17 cellular contexts compared by ENCODE assay signal in genomic region chr9:107363511-107364182, GRCh38.
A peak's percentile ranks its signal among the peaks of the same experiment; 100 is the strongest.
DNase-seq lines count a peak whose midpoint lies in the region; ATAC-seq, FAIRE-seq and TF ChIP-seq lines count a peak whose summit lies in the region.
"Had no signal": no experiment of that assay in that cellular context is flagged by ENCODE, and none has a peak within 500 bp of the region (broad histone marks: within the 10 kb centered on the region; RNA-seq: fewer than 3 reads in every experiment).

No MANE protein-coding gene starts in this region.

- H3K27ac Mint-ChIP-seq in stimulated activated naive B cell treated with anti-CD40 and anti-IgM and Interleukin-4, amounts not matched to agents 10 μg/mL and 1 μg/mL and 100 μg/mL, for 72 hours, result peak overlapping the region; percentile 57
- no peak overlapping the region for H3K27ac Mint-ChIP-seq in activated T-helper 17 cell treated with anti-CD3 and anti-CD28 coated beads, Interleukin-2, amount 50 U/mL, for 72 hours
- H3K27ac Mint-ChIP-seq in CD8-positive, alpha-beta T cell, result no peak overlapping the region
- H3K27ac Mint-ChIP-seq: activated CD8-positive, alpha-beta T cell treated with anti-CD3 and anti-CD28 coated beads for 36 hours; activated T-helper 1 cell treated with anti-CD3 and anti-CD28 coated beads, Interleukin-12 subunit alpha, Interleukin-12 subunit beta, Interleukin-2, Interleukin-4 antibody, amounts not matched to agents 30 ng/mL and 10 ng/mL and 1 ng/mL, durations not matched to agents 14 hours and 24 hours and 36 hours; CD8-positive, alpha-beta memory T cell; stimulated activated naive CD8-positive, alpha-beta T cell treated with anti-CD3 and anti-CD28 coated beads, Interleukin-15, amount 100 ng/mL, for 72 hours had no signal

- H3K9me3 Mint-ChIP-seq in stimulated activated naive B cell treated with anti-CD40 and anti-IgM and Interleukin-4, amounts not matched to agents 10 μg/mL and 1 μg/mL and 100 μg/mL, for 72 hours, result no peaks in the 10 kb centered on the region
- H3K9me3 Mint-ChIP-seq in activated T-helper 17 cell treated with anti-CD3 and anti-CD28 coated beads, Interleukin-2, amount 50 U/mL, for 72 hours, result no peaks in the 10 kb centered on the region
- H3K9me3 Mint-ChIP-seq in CD8-positive, alpha-beta T cell, result no peaks in the 10 kb centered on the region
- H3K9me3 Mint-ChIP-seq: activated CD8-positive, alpha-beta T cell treated with anti-CD3 and anti-CD28 coated beads for 36 hours; activated T-helper 1 cell treated with anti-CD3 and anti-CD28 coated beads, Interleukin-12 subunit alpha, Interleukin-12 subunit beta, Interleukin-2, Interleukin-4 antibody, amounts not matched to agents 30 ng/mL and 10 ng/mL and 1 ng/mL, durations not matched to agents 14 hours and 24 hours and 36 hours; CD8-positive, alpha-beta memory T cell; stimulated activated naive CD8-positive, alpha-beta T cell treated with anti-CD3 and anti-CD28 coated beads, Interleukin-15, amount 100 ng/mL, for 72 hours had no signal

- H3K36me3 ChIP-seq in right atrium auricular region (no peaks in the 10 kb centered on the region), hepatocyte (replicated peaks; ENCODE audit: insufficient read depth, low read depth) (no peaks in the 10 kb centered on the region)
- no peaks in the 10 kb centered on the region for H3K36me3 ChIP-seq in CD8-positive, alpha-beta T cell (ENCODE audit: insufficient read depth, low read length)

- H3K9me2 ChIP-seq in hepatocyte (replicated peaks; ENCODE audit: insufficient read depth), result no peaks in the 10 kb centered on the region

- no peaks in the 10 kb centered on the region for H3K79me2 ChIP-seq in hepatocyte

- peaks cover 1 to 24% of the 10 kb centered on the region in 2 donors for H3K27me3 Mint-ChIP-seq in stimulated activated naive B cell treated with anti-CD40 and anti-IgM and Interleukin-4, amounts not matched to agents 10 μg/mL and 1 μg/mL and 100 μg/mL, for 72 hours
- peaks cover 3% of the 10 kb centered on the region for H3K27me3 Mint-ChIP-seq in activated T-helper 17 cell treated with anti-CD3 and anti-CD28 coated beads, Interleukin-2, amount 50 U/mL, for 72 hours
- H3K27me3 Mint-ChIP-seq in CD8-positive, alpha-beta T cell (ENCODE audit: low read depth), result peaks cover 13% of the 10 kb centered on the region

- H3K36me3 Mint-ChIP-seq in stimulated activated naive B cell treated with anti-CD40 and anti-IgM and Interleukin-4, amounts not matched to agents 10 μg/mL and 1 μg/mL and 100 μg/mL, for 72 hours, result no peaks in the 10 kb centered on the region
- no peaks in the 10 kb centered on the region for H3K36me3 Mint-ChIP-seq in activated T-helper 17 cell treated with anti-CD3 and anti-CD28 coated beads, Interleukin-2, amount 50 U/mL, for 72 hours (ENCODE audit: low read depth)
- H3K36me3 Mint-ChIP-seq in CD8-positive, alpha-beta T cell, result no peaks in the 10 kb centered on the region
- H3K36me3 Mint-ChIP-seq: CD8-positive, alpha-beta memory T cell had no signal

- no peaks in the 10 kb centered on the region for H3K4me1 ChIP-seq in right atrium auricular region
- peaks cover 7% of the 10 kb centered on the region for H3K4me1 ChIP-seq in hepatocyte (ENCODE audit: insufficient read depth)
- no peaks in the 10 kb centered on the region for H3K4me1 ChIP-seq in CD8-positive, alpha-beta T cell (ENCODE audit: insufficient read depth, low read length)

- peak; percentile 78 for ATAC-seq in left ventricle myocardium superior
- ATAC-seq in stimulated activated naive B cell treated with anti-CD40 and anti-IgM and Interleukin-4, amounts not matched to agents 10 μg/mL and 1 μg/mL and 100 μg/mL, for 72 hours (replicated peaks), result no peak
- ATAC-seq in activated T-helper 17 cell treated with anti-CD3 and anti-CD28 coated beads, Interleukin-2, amount 50 U/mL, for 72 hours (replicated peaks), result no peak
- ATAC-seq in CD8-positive, alpha-beta T cell, result no peak
- ATAC-seq: activated CD8-positive, alpha-beta T cell treated with anti-CD3 and anti-CD28 coated beads for 36 hours; stimulated activated naive CD8-positive, alpha-beta T cell treated with anti-CD3 and anti-CD28 coated beads, Interleukin-15, amount 100 ng/mL, for 72 hours had no signal

- intact Hi-C loops in left ventricle myocardium superior (cut with micrococcal nuclease), result no loop called here
- intact Hi-C loops in CD8-positive, alpha-beta T cell (cut with DNase I, micrococcal nuclease), result no loop called here

- no peak overlapping the region for H3K4me3 ChIP-seq in right atrium auricular region
- H3K4me3 ChIP-seq in hepatocyte, result no peak overlapping the region
- no peak overlapping the region for H3K4me3 ChIP-seq in CD8-positive, alpha-beta T cell (ENCODE audit: low read depth, low read length)
- H3K4me3 ChIP-seq: PC-9 had no signal

- no peak for FAIRE-seq in H54 (lab: Jason Lieb, UNC)

- no peak for TF ChIP-seq POLR2A in H54 (IDR thresholded peaks at IDR 0.05; ENCODE audit: low read depth, low read length)

- peaks cover 5% of the 10 kb centered on the region in 2 donors for H3K4me1 Mint-ChIP-seq in stimulated activated naive B cell treated with anti-CD40 and anti-IgM and Interleukin-4, amounts not matched to agents 10 μg/mL and 1 μg/mL and 100 μg/mL, for 72 hours
- H3K4me1 Mint-ChIP-seq in activated T-helper 17 cell treated with anti-CD3 and anti-CD28 coated beads, Interleukin-2, amount 50 U/mL, for 72 hours, result no peaks in the 10 kb centered on the region
- H3K4me1 Mint-ChIP-seq in CD8-positive, alpha-beta T cell (ENCODE audit: low read depth), result no peaks in the 10 kb centered on the region
- H3K4me1 Mint-ChIP-seq: CD8-positive, alpha-beta memory T cell had no signal

- no peak overlapping the region for H3K4me3 Mint-ChIP-seq in stimulated activated naive B cell treated with anti-CD40 and anti-IgM and Interleukin-4, amounts not matched to agents 10 μg/mL and 1 μg/mL and 100 μg/mL, for 72 hours
- no peak overlapping the region for H3K4me3 Mint-ChIP-seq in activated T-helper 17 cell treated with anti-CD3 and anti-CD28 coated beads, Interleukin-2, amount 50 U/mL, for 72 hours
- no peak overlapping the region for H3K4me3 Mint-ChIP-seq in CD8-positive, alpha-beta T cell
- H3K4me3 Mint-ChIP-seq: activated CD8-positive, alpha-beta T cell treated with anti-CD3 and anti-CD28 coated beads for 36 hours; activated T-helper 1 cell treated with anti-CD3 and anti-CD28 coated beads, Interleukin-12 subunit alpha, Interleukin-12 subunit beta, Interleukin-2, Interleukin-4 antibody, amounts not matched to agents 30 ng/mL and 10 ng/mL and 1 ng/mL, durations not matched to agents 14 hours and 24 hours and 36 hours; CD8-positive, alpha-beta memory T cell; stimulated activated naive CD8-positive, alpha-beta T cell treated with anti-CD3 and anti-CD28 coated beads, Interleukin-15, amount 100 ng/mL, for 72 hours had no signal

- peak; percentile 35 for DNase-seq in left ventricle myocardium superior
- no peak for DNase-seq in right atrium auricular region (ENCODE audit: low spot score)
- peak; percentile 95 for DNase-seq in SK-MEL-5 (ENCODE audit: low read depth, low spot score)
- DNase-seq in hepatocyte (ENCODE audit: low spot score), result peak; percentile 29
- DNase-seq in stimulated activated naive B cell treated with anti-CD40 and anti-IgM and Interleukin-4, amounts not matched to agents 10 μg/mL and 1 μg/mL and 100 μg/mL, for 72 hours, result no peak
- no peak for DNase-seq in H54 (ENCODE audit: insufficient read length, low spot score)
- DNase-seq in CD8-positive, alpha-beta T cell, result no peak
- DNase-seq: ACHN; activated CD8-positive, alpha-beta T cell treated with anti-CD3 and anti-CD28 coated beads for 36 hours; CD8-positive, alpha-beta memory T cell; NCI-H1694 treated with DMSO at 0.1 percent for 48 hours; NCI-H526 treated with DMSO at 0.1 percent for 48 hours; stimulated activated CD4-positive, alpha-beta T cell treated with anti-CD3 and anti-CD28 coated beads, Interleukin-15, amount 100 ng/mL, for 24 hours; stimulated activated naive CD8-positive, alpha-beta T cell treated with anti-CD3 and anti-CD28 coated beads, Interleukin-15, amount 100 ng/mL, for 72 hours had no signal

- H3K27ac ChIP-seq in right atrium auricular region, result no peak overlapping the region
- H3K27ac ChIP-seq in hepatocyte, result no peak overlapping the region
- H3K27ac ChIP-seq in CD8-positive, alpha-beta T cell (ENCODE audit: low read depth, low read length), result no peak overlapping the region
- H3K27ac ChIP-seq: PC-9 had no signal

- POLR2A ChIA-PET in CD8-positive, alpha-beta T cell (lab: Charles Lee), result no interaction called here

- H4K20me1 ChIP-seq in hepatocyte (ENCODE audit: insufficient read depth, poor library complexity, severe bottlenecking), result no peaks in the 10 kb centered on the region

- CTCF ChIA-PET in CD8-positive, alpha-beta T cell (lab: Charles Lee), result no interaction called here

- TF ChIP-seq CTCF in right atrium auricular region (IDR thresholded peaks at IDR 0.05) (no peak), hepatocyte (IDR thresholded peaks at IDR 0.05; ENCODE audit: poor library complexity) (no peak)
- no peak for TF ChIP-seq CTCF in CD8-positive, alpha-beta T cell (IDR thresholded peaks at IDR 0.05)

- H3K9me3 ChIP-seq in right atrium auricular region, result no peaks in the 10 kb centered on the region
- H3K9me3 ChIP-seq in hepatocyte (ENCODE audit: low read depth), result no peaks in the 10 kb centered on the region
- H3K9me3 ChIP-seq in CD8-positive, alpha-beta T cell (ENCODE audit: low read length), result no peaks in the 10 kb centered on the region

- 62% methylated on average over 10 of the region's 10 CpGs for WGBS in hepatocyte (ENCODE audit: low lambda C conversion rate, missing lambda C conversion rate)

- H2AFZ ChIP-seq in hepatocyte, result no peak overlapping the region
- H2AFZ ChIP-seq: PC-9 had no signal

- no peaks in the 10 kb centered on the region for H3K27me3 ChIP-seq in right atrium auricular region
- H3K27me3 ChIP-seq in hepatocyte, result no peaks in the 10 kb centered on the region
- H3K27me3 ChIP-seq in CD8-positive, alpha-beta T cell (ENCODE audit: insufficient read depth, low read length), result no peaks in the 10 kb centered on the region

- H3K4me2 ChIP-seq in hepatocyte, result peak overlapping the region; percentile 12
- H3K4me2 ChIP-seq: PC-9 had no signal

- in situ Hi-C loops in SK-MEL-5 (cut with HindIII; ENCODE audit: low pct_unique_long_range_greater_than_20kb, low sequenced_read_pairs), result no loop called here

Comparison
In these comparisons a context has a peak if more than half of its experiments do, and no peak if none do; other contexts are left out.
1. DNase-seq: peak in left ventricle myocardium superior (single experiment), SK-MEL-5 (single experiment) and hepatocyte (single experiment); none in right atrium auricular region (single experiment), stimulated activated naive B cell treated with anti-CD40 and anti-IgM and Interleukin-4, amounts not matched to agents 10 μg/mL and 1 μg/mL and 100 μg/mL, for 72 hours (single experiment), H54 (single experiment) and CD8-positive, alpha-beta T cell (0 of 7).